ENCODE assay signal across 16 cellular contexts in the genomic region with DNA sequence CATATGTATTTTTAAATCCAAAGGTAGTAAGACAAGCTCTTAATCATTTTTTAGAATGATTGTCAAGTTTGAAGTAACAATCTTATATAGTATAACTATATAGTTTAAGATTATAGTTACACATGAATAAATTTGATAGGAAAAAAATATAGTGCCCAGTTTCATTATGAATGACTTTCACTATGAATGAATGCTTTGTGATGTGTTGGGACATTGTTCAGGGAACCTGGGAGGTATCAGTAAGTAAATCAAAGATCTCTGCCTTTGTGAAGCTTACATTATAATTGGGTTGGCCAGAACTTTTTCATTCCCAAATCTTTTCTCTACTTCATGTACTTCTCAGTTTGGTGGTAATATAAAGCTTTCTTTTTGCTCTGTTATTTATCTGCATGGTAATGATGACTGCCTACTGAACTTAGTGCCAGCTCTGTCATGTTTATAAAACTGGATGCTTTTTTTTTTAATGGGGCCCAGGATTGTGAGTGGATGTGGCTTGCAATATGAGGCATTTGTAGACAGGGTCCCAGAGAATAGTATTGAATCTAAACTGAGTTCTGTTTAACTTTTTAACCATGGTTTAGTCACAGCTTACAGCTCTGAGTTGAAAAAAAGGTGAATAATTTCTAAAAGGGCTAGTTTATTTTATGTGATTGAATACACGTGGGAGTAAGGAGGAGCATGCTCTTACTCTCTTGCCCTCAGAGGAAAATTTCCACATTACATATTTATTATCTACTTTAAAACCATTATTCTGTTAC. TPM values are rescaled to one million over a fixed set of nuclear protein-coding genes. Genes with fewer than 3 reads are reported as not detected.
DNase-seq lines count a peak whose midpoint lies in the region; ATAC-seq, FAIRE-seq and TF ChIP-seq lines count a peak whose summit lies in the region.
"Had no signal": no experiment of that assay in that cellular context is flagged by ENCODE, and none has a peak within 500 bp of the region (broad histone marks: within the 10 kb centered on the region; RNA-seq: fewer than 3 reads in every experiment).

No MANE protein-coding gene starts in this region.

- H3K4me1 Mint-ChIP-seq in astrocyte (ENCODE audit: low read depth, unreplicated experiment) = peaks cover 13% of the 10 kb centered on the region

- H3K27me3 Mint-ChIP-seq in astrocyte (ENCODE audit: low read depth, unreplicated experiment) = no peaks in the 10 kb centered on the region
- H3K27me3 Mint-ChIP-seq: activated naive CD8-positive, alpha-beta T cell treated with anti-CD3 and anti-CD28 coated beads, Interleukin-2, amount 10 ng/mL, durations not matched to agents 7 days and 5 days had no signal

- H3K79me2 ChIP-seq in astrocyte (ENCODE audit: insufficient read depth, low read length) = peaks cover 28% of the 10 kb centered on the region

- no peak for TF ChIP-seq POLR2A in ovary (IDR thresholded peaks at IDR 0.05)

- peak overlapping the region; percentile 41 for H3K27ac ChIP-seq in SJSA1
- peak overlapping the region; percentile 43 for H3K27ac ChIP-seq in astrocyte (ENCODE audit: low read depth, low read length)
- no peak overlapping the region for H3K27ac ChIP-seq in ovary
- H3K27ac ChIP-seq: RWPE1 had no signal

- intact Hi-C loops in ovary (cut with DNase I) = no loop called here

- DNase-seq in EH (ENCODE audit: low read depth) (peak; percentile 35), SJSA1 (ENCODE audit: low read depth in 1 of 2, low spot score in 2 of 2) (peak in 1 of 2 experiments; percentile 36), astrocyte (ENCODE audit: low read depth) (no peak), omental fat pad (ENCODE audit: low spot score) (no peak), ovary (no peak)
- DNase-seq: activated CD4-positive, alpha-beta T cell treated with anti-CD3 and anti-CD28 coated beads, Interleukin-2, amount 50 U/mL, for 1 hour; activated naive CD8-positive, alpha-beta T cell treated with anti-CD3 and anti-CD28 coated beads, Interleukin-2, amount 10 ng/mL, durations not matched to agents 7 days and 5 days; C1 segment of cervical spinal cord; MV-4-11; NCI-H82; nucleus accumbens had no signal

- WGBS in ovary, 3 donors = 13 to 24% (median 13%) methylated on average over 1 of the region's 1 CpG

- H3K9me3 Mint-ChIP-seq in astrocyte (ENCODE audit: unreplicated experiment) = no peaks in the 10 kb centered on the region
- H3K9me3 Mint-ChIP-seq: activated naive CD8-positive, alpha-beta T cell treated with anti-CD3 and anti-CD28 coated beads, Interleukin-2, amount 10 ng/mL, durations not matched to agents 7 days and 5 days had no signal

- ATAC-seq in omental fat pad (ENCODE audit: low FRiP score) (peak; percentile 72), HG02588 (IDR thresholded peaks at IDR 0.05; ENCODE audit: unreplicated experiment) (no peak), GM18502 (IDR thresholded peaks at IDR 0.05; ENCODE audit: poor library complexity, unreplicated experiment) (no peak)
- ATAC-seq: gastroesophageal sphincter had no signal

- no peak for FAIRE-seq in astrocyte (lab: Jason Lieb, UNC)
- FAIRE-seq: endothelial cell of umbilical vein had no signal

- H3K9me3 ChIP-seq in SJSA1 (replicated peaks) = no peaks in the 10 kb centered on the region
- no peaks in the 10 kb centered on the region for H3K9me3 ChIP-seq in astrocyte (ENCODE audit: insufficient read depth, low read depth, low read length)
- no peaks in the 10 kb centered on the region for H3K9me3 ChIP-seq in ovary
- H3K9me3 ChIP-seq: gastroesophageal sphincter had no signal

- TF ChIP-seq CTCF in astrocyte (IDR thresholded peaks at IDR 0.05; ENCODE audit: insufficient read depth, low read depth, low read length) (no peak), omental fat pad (IDR thresholded peaks at IDR 0.05) (no peak), ovary (IDR thresholded peaks at IDR 0.05) (no peak)

- no peak overlapping the region for H2AFZ ChIP-seq in astrocyte (ENCODE audit: low read depth, low read length)

- H3K4me1 ChIP-seq in SJSA1 (replicated peaks) (peaks cover 20% of the 10 kb centered on the region), astrocyte (ENCODE audit: insufficient read depth, low read length) (peaks cover 13% of the 10 kb centered on the region), ovary (ENCODE audit: insufficient read depth) (no peaks in the 10 kb centered on the region)

- H3K36me3 Mint-ChIP-seq in astrocyte (ENCODE audit: low read depth, unreplicated experiment) = peaks cover 9% of the 10 kb centered on the region

- no peaks in the 10 kb centered on the region for H4K20me1 ChIP-seq in astrocyte (ENCODE audit: insufficient read depth, low read length)

- H3K4me2 ChIP-seq in astrocyte (ENCODE audit: low read length) = peak overlapping the region; percentile 14

- peak overlapping the region; percentile 9 for H3K9ac ChIP-seq in astrocyte (ENCODE audit: low read length)

- no peak overlapping the region for H3K4me3 Mint-ChIP-seq in astrocyte (ENCODE audit: unreplicated experiment)
- H3K4me3 Mint-ChIP-seq: activated naive CD8-positive, alpha-beta T cell treated with anti-CD3 and anti-CD28 coated beads, Interleukin-2, amount 10 ng/mL, durations not matched to agents 7 days and 5 days had no signal

- no peak for TF ChIP-seq EP300 in ovary (IDR thresholded peaks at IDR 0.05)

- H3K27ac Mint-ChIP-seq in astrocyte (ENCODE audit: unreplicated experiment) = no peak overlapping the region
- H3K27ac Mint-ChIP-seq: activated naive CD8-positive, alpha-beta T cell treated with anti-CD3 and anti-CD28 coated beads, Interleukin-2, amount 10 ng/mL, durations not matched to agents 7 days and 5 days had no signal

- peaks cover 82% of the 10 kb centered on the region for H3K36me3 ChIP-seq in SJSA1
- peaks cover 53% of the 10 kb centered on the region for H3K36me3 ChIP-seq in astrocyte (ENCODE audit: insufficient read depth, low read length)
- no peaks in the 10 kb centered on the region for H3K36me3 ChIP-seq in ovary

- H3K27me3 ChIP-seq in SJSA1 (replicated peaks) = no peaks in the 10 kb centered on the region
- no peaks in the 10 kb centered on the region for H3K27me3 ChIP-seq in astrocyte (ENCODE audit: insufficient read depth, low read length)
- H3K27me3 ChIP-seq in ovary = no peaks in the 10 kb centered on the region
- H3K27me3 ChIP-seq: gastroesophageal sphincter had no signal

- H3K4me3 ChIP-seq in SJSA1 (no peak overlapping the region), astrocyte (ENCODE audit: insufficient read depth, low read depth, low read length) (no peak overlapping the region), ovary (no peak overlapping the region)
- H3K4me3 ChIP-seq: gastroesophageal sphincter had no signal

RNA-seq across cellular contexts. Expression of a gene that starts 23.3 kb away (rescaled TPM):
- 176 and 177 TPM in 2 replicates for total RNA-seq in SJSA1 (2014; rRNA removed; shearing (Covaris generic))
- 189 and 194 TPM in 2 replicates for total RNA-seq in astrocyte
- total RNA-seq in omental fat pad = 100 to 1,000 TPM; 111 to 235 (median 146) TPM
- 100 to 1,000 TPM in 1 of 7 donors, 10 to 100 TPM in 6; 71.2 to 141 (median 77.1) TPM for total RNA-seq in ovary
- 10 to 100 TPM; 20.2 to 56.1 TPM for polyA plus RNA-seq in ovary

Comparison
In these comparisons a context has a peak if more than half of its experiments do, and no peak if none do; other contexts are left out.
1. H3K27ac ChIP-seq: peak in SJSA1 (single experiment) and astrocyte (single experiment); none in ovary (0 of 2).